ENCODE assay signal across 8 cellular contexts in the genomic region with DNA sequence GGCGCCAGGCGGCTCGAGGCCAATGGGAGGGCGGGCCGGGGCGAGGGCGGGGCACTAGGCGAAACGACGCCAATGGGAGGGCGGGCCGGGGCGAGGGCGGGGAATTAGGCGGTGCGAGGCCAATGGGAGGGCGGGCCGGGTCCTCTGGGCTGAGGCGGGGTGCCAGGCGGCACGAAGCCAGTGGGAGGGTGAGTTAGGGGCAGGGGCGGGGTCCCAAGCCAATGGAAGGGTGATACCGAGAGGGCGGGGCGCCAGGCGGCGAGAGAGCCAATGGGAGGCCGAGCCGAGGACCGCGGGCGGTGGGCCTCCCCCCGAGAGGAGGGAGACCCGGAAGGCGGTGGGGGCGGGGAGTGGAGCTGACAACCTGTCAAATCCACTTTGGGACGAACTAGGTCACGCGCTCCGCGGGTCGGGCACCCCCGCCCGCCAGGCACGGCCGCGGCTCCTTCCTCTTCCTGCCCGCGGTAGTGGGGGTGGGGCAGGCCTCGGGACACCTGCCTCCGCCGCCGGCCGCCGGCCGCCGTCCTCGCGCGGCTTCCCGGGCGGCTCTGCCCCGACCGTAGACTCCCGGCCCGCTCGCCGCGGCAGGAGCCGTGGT. TPM values are rescaled to one million over a fixed set of nuclear protein-coding genes. Genes with fewer than 3 reads are reported as not detected.
A peak's percentile ranks its signal among the peaks of the same experiment; 100 is the strongest.
DNase-seq lines count a peak whose midpoint lies in the region; ATAC-seq, FAIRE-seq and TF ChIP-seq lines count a peak whose summit lies in the region.

No MANE protein-coding gene starts in this region.

- H3K79me2 ChIP-seq in mammary epithelial cell (ENCODE audit: insufficient read depth, low read length): no peaks in the 10 kb centered on the region

- dilution Hi-C loops in mammary epithelial cell (cut with HindIII; ENCODE audit: low sequenced_read_pairs): no loop called here

- H3K27me3 ChIP-seq in WERI-Rb-1 (ENCODE audit: insufficient read depth, low read depth, severe bottlenecking) (no peaks in the 10 kb centered on the region), mammary epithelial cell (ENCODE audit: insufficient read depth, low read length) (no peaks in the 10 kb centered on the region), small intestine (ENCODE audit: control insufficient read depth in 2 of 2, insufficient read depth in 2 of 2, low read length in 2 of 2) (no peaks in the 10 kb centered on the region)

- H3K27ac ChIP-seq in WERI-Rb-1: peak overlapping the region; percentile 99
- peak overlapping the region; percentile 50 for H3K27ac ChIP-seq in mammary epithelial cell (ENCODE audit: insufficient read depth, low read depth, low read length)
- H3K27ac ChIP-seq in small intestine (ENCODE audit: low read depth in 1 of 2, low read length in 1 of 2): peak overlapping the region; percentile 98 to 100

- TF ChIP-seq CTCF in AG04449 (IDR thresholded peaks at IDR 0.05; ENCODE audit: insufficient read depth, low read length, missing control alignments) (no peak), WERI-Rb-1 (IDR thresholded peaks at IDR 0.05; ENCODE audit: low read depth, low read length) (no peak), mammary epithelial cell (conservative IDR thresholded peaks at IDR 0.05 in 1 of 2, IDR thresholded peaks at IDR 0.05 in 1 of 2; ENCODE audit: extremely low read depth in 1 of 2, insufficient read depth in 1 of 2, low read depth in 1 of 2, low read length in 2 of 2) (no peak)

- no TSS peak for BruUV-seq in mammary epithelial cell (replicated peaks; lab: Mats Ljungman, UMichigan)

- intact Hi-C loops in mammary epithelial cell (cut with micrococcal nuclease): loop anchor here (1.0 to 10.0 kb wide), 4 partner anchors 28 to 211 kb away; a partner anchor contains a TSS

- ATAC-seq in GM18873 (IDR thresholded peaks at IDR 0.05; ENCODE audit: low FRiP score, unreplicated experiment): peak; percentile 88
- peak; percentile 93 for ATAC-seq in HG03135 (IDR thresholded peaks at IDR 0.05; ENCODE audit: unreplicated experiment)

- H2AFZ ChIP-seq in mammary epithelial cell (ENCODE audit: low read depth, low read length): peak overlapping the region; percentile 97

- in situ Hi-C loops in mammary epithelial cell (cut with MboI; ENCODE audit: low sequenced_read_pairs in 2 of 2): no loop called here

- no peaks in the 10 kb centered on the region for H3K9me3 ChIP-seq in WERI-Rb-1 (ENCODE audit: severe bottlenecking)
- no peaks in the 10 kb centered on the region for H3K9me3 ChIP-seq in mammary epithelial cell (replicated peaks; ENCODE audit: insufficient read depth, low read length)
- no peaks in the 10 kb centered on the region for H3K9me3 ChIP-seq in small intestine (ENCODE audit: control insufficient read depth, low read depth)

- POLR2A ChIA-PET in AG04449 (lab: Yijun Ruan, JAX): interaction anchor here (0.6 to 1.0 kb wide), 3 partner anchors 13 to 41 kb away, joined by 3 to 4 read pairs (median 3); no protein-coding TSS in a partner anchor

- FAIRE-seq in small intestine (lab: Jason Lieb, UNC): no peak

- H3K9ac ChIP-seq in mammary epithelial cell (ENCODE audit: insufficient read depth, low read length): peak overlapping the region; percentile 61

- H3K4me1 ChIP-seq in mammary epithelial cell (ENCODE audit: insufficient read depth, low read length): peaks cover 5% of the 10 kb centered on the region
- H3K4me1 ChIP-seq in small intestine (ENCODE audit: control insufficient read depth in 2 of 2, insufficient read depth in 1 of 2, low read depth in 1 of 2, low read length in 1 of 2): no peaks in the 10 kb centered on the region

- peak; percentile 87 for DNase-seq in AG04449 (ENCODE audit: low read depth, low spot score)
- peak; percentile 93 for DNase-seq in NCI-H2196 (lab: John Stamatoyannopoulos, UW; ENCODE audit: unreplicated experiment)
- peak; percentile 100 for DNase-seq in WERI-Rb-1
- peak; percentile 99 for DNase-seq in mammary epithelial cell
- DNase-seq in iPS-NIHi11 (ENCODE audit: low spot score): peak; percentile 99
- peak; percentile 100 for DNase-seq in small intestine

- H4K20me1 ChIP-seq in mammary epithelial cell (ENCODE audit: insufficient read depth, low read length): no peaks in the 10 kb centered on the region

- H3K4me3 ChIP-seq in AG04449 (ENCODE audit: low read depth, low read length): peak overlapping the region; percentile 79
- H3K4me3 ChIP-seq in WERI-Rb-1 (ENCODE audit: low read depth, low read length): peak overlapping the region; percentile 81
- H3K4me3 ChIP-seq in mammary epithelial cell (replicated peaks in 1 of 3; ENCODE audit: insufficient read depth in 1 of 3, low read depth in 2 of 3, low read length in 3 of 3): peak overlapping the region; percentile 87 to 90 (median 89)
- H3K4me3 ChIP-seq in small intestine (ENCODE audit: low read depth in 1 of 2, low read length in 2 of 2): peak overlapping the region; percentile 88 to 91

- no CpG with 5 or more reads among the region's 70 CpGs for WGBS in mammary epithelial cell (ENCODE audit: low coverage, missing lambda C conversion rate)
- 0 to 1% (median 1%) methylated on average over 20 to 70 of the region's 70 CpGs for WGBS in small intestine, 3 donors

- CTCF ChIA-PET in AG04449 (lab: Yijun Ruan, JAX): no interaction called here
- CTCF ChIA-PET in mammary epithelial cell (lab: Charles Lee; ENCODE audit: low non-redundant PET): no interaction called here

- peak overlapping the region; percentile 95 for H3K4me2 ChIP-seq in mammary epithelial cell (ENCODE audit: insufficient read depth, low read depth, low read length)

- H3K36me3 ChIP-seq in WERI-Rb-1: peaks cover 6% of the 10 kb centered on the region
- H3K36me3 ChIP-seq in mammary epithelial cell (ENCODE audit: insufficient read depth, low read length): no peaks in the 10 kb centered on the region
- no peaks in the 10 kb centered on the region for H3K36me3 ChIP-seq in small intestine (ENCODE audit: control insufficient read depth in 2 of 2, insufficient read depth in 2 of 2, low read length in 2 of 2)

RNA-seq across cellular contexts. Expression of a gene that starts 28.0 kb away (rescaled TPM):
- total RNA-seq in mammary epithelial cell: 10 to 100 TPM; 38.0 to 40.4 TPM
- polyA plus RNA-seq in mammary epithelial cell (7.2 TPM), small intestine (1 to 10 TPM; 5.7 to 9.8 (median 7.4) TPM)
- polyA minus RNA-seq in mammary epithelial cell: 122 TPM

Comparison
In these comparisons a context has a peak if more than half of its experiments do, and no peak if none do; other contexts are left out.
1. Peak in every context shown above with its lines: DNase-seq, ATAC-seq, H3K4me3 ChIP-seq and H3K27ac ChIP-seq.